21 cellular contexts compared by ENCODE assay signal in the genomic region with DNA sequence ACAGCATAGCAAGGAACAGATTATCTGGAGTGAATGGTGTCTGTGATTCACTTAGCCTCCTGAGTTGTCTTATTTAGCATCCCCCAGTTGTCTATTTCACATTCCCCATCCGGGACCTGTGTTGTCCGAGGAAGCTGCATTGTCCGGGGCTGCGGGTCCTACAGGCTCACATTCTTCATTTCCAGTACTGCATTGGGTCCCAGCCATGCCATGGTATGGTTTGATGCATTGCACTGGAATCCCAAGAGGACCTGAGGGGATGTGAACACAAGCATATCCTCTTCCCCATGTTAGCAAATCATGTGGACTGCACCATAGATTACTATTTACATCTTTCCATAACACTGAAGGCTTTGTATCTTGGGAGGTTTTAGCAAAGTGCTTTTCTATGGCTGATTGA. TPM values are rescaled to one million over a fixed set of nuclear protein-coding genes. Genes with fewer than 3 reads are reported as not detected.
"Had no signal": no experiment of that assay in that cellular context is flagged by ENCODE, and none has a peak within 500 bp of the region (broad histone marks: within the 10 kb centered on the region; RNA-seq: fewer than 3 reads in every experiment).

No MANE protein-coding gene starts in this region.

- H3K27ac ChIP-seq: foreskin keratinocyte, right atrium auricular region, skin epidermis, upper lobe of right lung, vagina had no signal

- H3K4me1 Mint-ChIP-seq: naive thymus-derived CD8-positive, alpha-beta T cell had no signal

- H3K27ac Mint-ChIP-seq: dendritic cell treated with granulocyte-macrophage colony-stimulating factor and Interleukin-4, amounts not matched to agents 40 ng/mL and 50 ng/mL, for 4 days; endodermal cell; naive thymus-derived CD8-positive, alpha-beta T cell had no signal

- H3K36me3 Mint-ChIP-seq: naive thymus-derived CD8-positive, alpha-beta T cell had no signal

- H3K4me1 ChIP-seq: foreskin keratinocyte, right atrium auricular region had no signal

- H3K4me3 ChIP-seq: right atrium auricular region, skin epidermis, upper lobe of right lung, vagina had no signal

- ATAC-seq: foreskin keratinocyte; naive thymus-derived CD8-positive, alpha-beta T cell; upper lobe of right lung had no signal

- H3K4me3 Mint-ChIP-seq: dendritic cell treated with granulocyte-macrophage colony-stimulating factor and Interleukin-4, amounts not matched to agents 40 ng/mL and 50 ng/mL, for 4 days; endodermal cell; naive thymus-derived CD8-positive, alpha-beta T cell; neural crest cell had no signal

- H3K27me3 ChIP-seq: right atrium auricular region, sigmoid colon, vagina had no signal

- H3K9me3 Mint-ChIP-seq: dendritic cell treated with granulocyte-macrophage colony-stimulating factor and Interleukin-4, amounts not matched to agents 40 ng/mL and 50 ng/mL, for 4 days; endodermal cell; naive thymus-derived CD8-positive, alpha-beta T cell; neural crest cell had no signal

- H3K36me3 ChIP-seq: right atrium auricular region, sigmoid colon, upper lobe of right lung, vagina had no signal

- H3K9me3 ChIP-seq: right atrium auricular region, sigmoid colon, upper lobe of right lung, vagina had no signal

- DNase-seq: effector CD4-positive, alpha-beta T cell; endodermal cell; erythroblast; foreskin keratinocyte; head of caudate nucleus; hippocampal formation; kidney glomerular epithelial cell; mesendoderm; naive thymus-derived CD8-positive, alpha-beta T cell; posterior cingulate gyrus; sigmoid colon; stimulated activated CD4-positive, alpha-beta T cell treated with anti-CD3 and anti-CD28 coated beads, Interleukin-12 subunit alpha, Interleukin-12 subunit beta, amount 100 ng/mL, for 4 hours; stimulated activated naive CD4-positive, alpha-beta T cell treated with Interleukin-2 at 50 U/mL for 16 hours; upper lobe of right lung had no signal

RNA-seq across cellular contexts. Expression of a gene that starts 48.2 kb away (rescaled TPM):
- total RNA-seq: endothelial cell of umbilical vein; lung microvascular endothelial cell; naive thymus-derived CD8-positive, alpha-beta T cell had no signal
- polyA plus RNA-seq: naive thymus-derived CD8-positive, alpha-beta T cell had no signal
